In the genomic region with DNA sequence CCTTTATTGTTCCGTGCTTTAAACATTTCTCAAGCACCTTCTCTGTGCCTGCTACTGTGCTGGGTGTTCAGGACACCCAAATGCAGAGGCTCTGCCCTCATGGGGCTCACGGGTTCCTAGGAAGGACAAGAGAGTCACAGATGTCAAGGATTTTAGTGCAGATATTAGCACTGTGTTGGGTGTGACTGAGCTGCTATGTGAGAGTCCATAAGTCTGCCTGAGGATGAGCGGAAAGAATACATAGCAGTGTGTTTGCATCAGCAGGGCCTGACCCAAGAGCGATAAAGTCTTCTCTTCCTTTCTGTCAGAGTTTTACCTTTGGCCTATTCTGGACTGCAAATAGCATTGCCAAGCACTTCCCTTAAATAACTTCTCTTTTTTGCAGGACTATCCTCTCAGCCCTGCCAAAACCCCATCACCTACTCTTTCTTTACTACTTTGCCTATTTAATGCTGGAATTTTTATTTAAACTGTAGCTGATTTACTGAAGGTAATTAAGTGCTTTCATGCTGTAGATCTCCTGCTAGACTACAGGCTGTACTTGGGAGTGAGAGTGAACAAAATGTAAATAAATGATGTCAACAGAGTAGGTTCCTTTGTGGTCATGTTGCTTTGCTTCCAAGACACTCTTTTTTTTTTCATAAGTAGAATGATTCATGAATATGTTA, we compare ENCODE assay signal across 1 cellular context.
TF ChIP-seq lines count a peak whose summit lies in the region.

No MANE protein-coding gene starts in this region.

TF ChIP-seq in HepG2, 621 proteins besides CTCF, POLR2A, EP300 and RAD21 (continued from another document and continues in another):
- TF ChIP-seq, protein P1, sequence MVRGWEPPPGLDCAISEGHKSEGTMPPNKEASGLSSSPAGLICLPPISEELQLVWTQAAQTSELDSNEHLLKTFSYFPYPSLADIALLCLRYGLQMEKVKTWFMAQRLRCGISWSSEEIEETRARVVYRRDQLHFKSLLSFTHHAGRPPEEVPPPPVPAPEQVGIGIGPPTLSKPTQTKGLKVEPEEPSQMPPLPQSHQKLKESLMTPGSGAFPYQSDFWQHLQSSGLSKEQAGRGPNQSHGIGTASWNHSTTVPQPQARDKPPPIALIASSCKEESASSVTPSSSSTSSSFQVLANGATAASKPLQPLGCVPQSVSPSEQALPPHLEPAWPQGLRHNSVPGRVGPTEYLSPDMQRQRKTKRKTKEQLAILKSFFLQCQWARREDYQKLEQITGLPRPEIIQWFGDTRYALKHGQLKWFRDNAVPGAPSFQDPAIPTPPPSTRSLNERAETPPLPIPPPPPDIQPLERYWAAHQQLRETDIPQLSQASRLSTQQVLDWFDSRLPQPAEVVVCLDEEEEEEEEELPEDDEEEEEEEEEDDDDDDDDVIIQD (CRISPR knock-in tag; IDR thresholded peaks at IDR 0.05; ENCODE audit: low read depth): peak; percentile 62; the same call in 1 of the 2 replicates
- TF ChIP-seq KDM1A (CRISPR knock-in tag; IDR thresholded peaks at IDR 0.05) (peak; percentile 45; the same call in 1 of the 2 replicates), LCORL (IDR thresholded peaks at IDR 0.05) (no peak), LCORL (CRISPR knock-in tag; IDR thresholded peaks at IDR 0.05) (peak; percentile 50; the same call in 1 of the 2 replicates), ZNF788 (CRISPR knock-in tag; IDR thresholded peaks at IDR 0.05; ENCODE audit: borderline replicate concordance) (peak; percentile 65; the same call in 1 of the 2 replicates), HDAC2 (CRISPR knock-in tag; IDR thresholded peaks at IDR 0.05) (peak; percentile 73; the same call in 1 of the 2 replicates), RXRB (CRISPR knock-in tag; IDR thresholded peaks at IDR 0.05; ENCODE audit: borderline replicate concordance) (peak; percentile 97), ATF7-NPFF (CRISPR knock-in tag; IDR thresholded peaks at IDR 0.05; ENCODE audit: low read depth) (no peak), MYNN (CRISPR knock-in tag; IDR thresholded peaks at IDR 0.05; ENCODE audit: low read depth) (no peak), SOX6 (IDR thresholded peaks at IDR 0.05) (no peak), SOX6 (CRISPR knock-in tag; IDR thresholded peaks at IDR 0.05) (peak; percentile 84), ZNF605 (CRISPR knock-in tag; IDR thresholded peaks at IDR 0.05) (peak; percentile 82), ZNF552 (CRISPR knock-in tag; IDR thresholded peaks at IDR 0.05; ENCODE audit: borderline replicate concordance) (no peak), RFXAP (CRISPR knock-in tag; IDR thresholded peaks at IDR 0.05; ENCODE audit: borderline replicate concordance) (no peak), AHR (CRISPR knock-in tag; IDR thresholded peaks at IDR 0.05) (no peak), KDM4B (CRISPR knock-in tag; IDR thresholded peaks at IDR 0.05) (0 out of 2 replicates have a peak, but pooled peaks have one; percentile 74), ZSCAN29 (CRISPR knock-in tag; conservative IDR thresholded peaks at IDR 0.05) (0 out of 2 replicates have a peak, but pooled peaks have one; percentile 14), ZBTB20 (CRISPR knock-in tag; IDR thresholded peaks at IDR 0.05; ENCODE audit: borderline replicate concordance, low read depth) (peak; percentile 38; the same call in 1 of the 2 replicates), THYN1 (CRISPR knock-in tag; IDR thresholded peaks at IDR 0.05; ENCODE audit: borderline replicate concordance, low read depth) (no peak), TSC22D2 (CRISPR knock-in tag; IDR thresholded peaks at IDR 0.05; ENCODE audit: borderline replicate concordance) (no peak), TCF7L2 (IDR thresholded peaks at IDR 0.05; ENCODE audit: low read depth, low read length) (no peak), DPF2 (CRISPR knock-in tag; IDR thresholded peaks at IDR 0.05; ENCODE audit: borderline replicate concordance, low read depth) (0 out of 2 replicates have a peak, but pooled peaks have one; percentile 19), MIER2 (CRISPR knock-in tag; IDR thresholded peaks at IDR 0.05) (no peak), SMYD3 (CRISPR knock-in tag; IDR thresholded peaks at IDR 0.05) (peak; percentile 45; the same call in 1 of the 2 replicates), SIX4 (CRISPR knock-in tag; IDR thresholded peaks at IDR 0.05) (no peak), GZF1 (CRISPR knock-in tag; IDR thresholded peaks at IDR 0.05) (no peak), ETV5 (CRISPR knock-in tag; IDR thresholded peaks at IDR 0.05; ENCODE audit: borderline replicate concordance) (peak; percentile 77; the same call in 1 of the 2 replicates), KDM6A (CRISPR knock-in tag; IDR thresholded peaks at IDR 0.05; ENCODE audit: low read depth) (0 out of 2 replicates have a peak, but pooled peaks have one; percentile 50), SKI (IDR thresholded peaks at IDR 0.05; ENCODE audit: partially characterized antibody) (peak; percentile 29), GATAD2A (CRISPR knock-in tag; IDR thresholded peaks at IDR 0.05) (peak; percentile 89), SNAI1 (CRISPR knock-in tag; IDR thresholded peaks at IDR 0.05; ENCODE audit: borderline replicate concordance) (no peak), POLR2G (IDR thresholded peaks at IDR 0.05; ENCODE audit: low read depth, low read length) (peak; percentile 53; the same call in 1 of the 2 replicates), KAT7 (CRISPR knock-in tag; IDR thresholded peaks at IDR 0.05; ENCODE audit: borderline replicate concordance) (0 out of 2 replicates have a peak, but pooled peaks have one; percentile 68), ZNF614 (CRISPR knock-in tag; IDR thresholded peaks at IDR 0.05; ENCODE audit: borderline replicate concordance) (peak; percentile 52; the same call in 1 of the 2 replicates), ZBTB8A (CRISPR knock-in tag; IDR thresholded peaks at IDR 0.05; ENCODE audit: borderline replicate concordance, low read depth) (no peak), RBFOX2 (IDR thresholded peaks at IDR 0.05; ENCODE audit: low read depth, low read length) (0 out of 2 replicates have a peak, but pooled peaks have one; percentile 30), ZNF34 (CRISPR knock-in tag; IDR thresholded peaks at IDR 0.05; ENCODE audit: borderline replicate concordance) (no peak), REPIN1 (CRISPR knock-in tag; IDR thresholded peaks at IDR 0.05; ENCODE audit: borderline replicate concordance, low read depth) (peak; percentile 76), HOXA9 (CRISPR knock-in tag; IDR thresholded peaks at IDR 0.05; ENCODE audit: borderline replicate concordance) (no peak), TEAD2 (CRISPR knock-in tag; IDR thresholded peaks at IDR 0.05) (no peak), ZNF777 (CRISPR knock-in tag; IDR thresholded peaks at IDR 0.05) (no peak), FOXK1 (CRISPR knock-in tag; IDR thresholded peaks at IDR 0.05; ENCODE audit: borderline replicate concordance, low read depth) (peak; percentile 43; the same call in 1 of the 2 replicates), HMG20A (CRISPR knock-in tag; IDR thresholded peaks at IDR 0.05; ENCODE audit: borderline replicate concordance) (peak; percentile 59; the same call in 1 of the 2 replicates), SP5 (CRISPR knock-in tag; IDR thresholded peaks at IDR 0.05; ENCODE audit: borderline replicate concordance, low read depth) (no peak), FOXJ3 (CRISPR knock-in tag; IDR thresholded peaks at IDR 0.05; ENCODE audit: borderline replicate concordance) (peak; percentile 57; the same call in 1 of the 2 replicates), SSRP1 (CRISPR knock-in tag; IDR thresholded peaks at IDR 0.05) (peak; percentile 38; the same call in 1 of the 2 replicates), MAFF (IDR thresholded peaks at IDR 0.05; ENCODE audit: low read depth, low read length) (no peak)
- TF ChIP-seq, protein P2, sequence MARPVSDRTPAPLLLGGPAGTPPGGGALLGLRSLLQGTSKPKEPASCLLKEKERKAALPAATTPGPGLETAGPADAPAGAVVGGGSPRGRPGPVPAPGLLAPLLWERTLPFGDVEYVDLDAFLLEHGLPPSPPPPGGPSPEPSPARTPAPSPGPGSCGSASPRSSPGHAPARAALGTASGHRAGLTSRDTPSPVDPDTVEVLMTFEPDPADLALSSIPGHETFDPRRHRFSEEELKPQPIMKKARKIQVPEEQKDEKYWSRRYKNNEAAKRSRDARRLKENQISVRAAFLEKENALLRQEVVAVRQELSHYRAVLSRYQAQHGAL (CRISPR knock-in tag; IDR thresholded peaks at IDR 0.05; ENCODE audit: not compliant biosample characterization): no peak
- TF ChIP-seq, protein P3, sequence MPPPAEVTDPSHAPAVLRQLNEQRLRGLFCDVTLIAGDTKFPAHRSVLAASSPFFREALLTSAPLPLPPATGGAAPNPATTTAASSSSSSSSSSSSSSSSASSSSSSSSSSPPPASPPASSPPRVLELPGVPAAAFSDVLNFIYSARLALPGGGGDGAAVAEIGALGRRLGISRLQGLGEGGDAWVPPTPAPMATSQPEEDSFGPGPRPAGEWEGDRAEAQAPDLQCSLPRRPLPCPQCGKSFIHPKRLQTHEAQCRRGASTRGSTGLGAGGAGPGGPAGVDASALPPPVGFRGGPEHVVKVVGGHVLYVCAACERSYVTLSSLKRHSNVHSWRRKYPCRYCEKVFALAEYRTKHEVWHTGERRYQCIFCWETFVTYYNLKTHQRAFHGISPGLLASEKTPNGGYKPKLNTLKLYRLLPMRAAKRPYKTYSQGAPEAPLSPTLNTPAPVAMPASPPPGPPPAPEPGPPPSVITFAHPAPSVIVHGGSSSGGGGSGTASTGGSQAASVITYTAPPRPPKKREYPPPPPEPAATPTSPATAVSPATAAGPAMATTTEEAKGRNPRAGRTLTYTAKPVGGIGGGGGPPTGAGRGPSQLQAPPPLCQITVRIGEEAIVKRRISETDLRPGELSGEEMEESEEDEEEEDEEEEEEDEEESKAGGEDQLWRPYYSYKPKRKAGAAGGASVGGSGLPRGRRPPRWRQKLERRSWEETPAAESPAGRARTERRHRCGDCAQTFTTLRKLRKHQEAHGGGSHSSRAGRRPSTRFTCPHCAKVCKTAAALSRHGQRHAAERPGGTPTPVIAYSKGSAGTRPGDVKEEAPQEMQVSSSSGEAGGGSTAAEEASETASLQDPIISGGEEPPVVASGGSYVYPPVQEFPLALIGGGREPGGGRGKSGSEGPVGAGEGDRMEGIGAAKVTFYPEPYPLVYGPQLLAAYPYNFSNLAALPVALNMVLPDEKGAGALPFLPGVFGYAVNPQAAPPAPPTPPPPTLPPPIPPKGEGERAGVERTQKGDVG (CRISPR knock-in tag; IDR thresholded peaks at IDR 0.05; ENCODE audit: borderline replicate concordance): 0 out of 2 replicates have a peak, but pooled peaks have one; percentile 27
- TF ChIP-seq, protein P4, sequence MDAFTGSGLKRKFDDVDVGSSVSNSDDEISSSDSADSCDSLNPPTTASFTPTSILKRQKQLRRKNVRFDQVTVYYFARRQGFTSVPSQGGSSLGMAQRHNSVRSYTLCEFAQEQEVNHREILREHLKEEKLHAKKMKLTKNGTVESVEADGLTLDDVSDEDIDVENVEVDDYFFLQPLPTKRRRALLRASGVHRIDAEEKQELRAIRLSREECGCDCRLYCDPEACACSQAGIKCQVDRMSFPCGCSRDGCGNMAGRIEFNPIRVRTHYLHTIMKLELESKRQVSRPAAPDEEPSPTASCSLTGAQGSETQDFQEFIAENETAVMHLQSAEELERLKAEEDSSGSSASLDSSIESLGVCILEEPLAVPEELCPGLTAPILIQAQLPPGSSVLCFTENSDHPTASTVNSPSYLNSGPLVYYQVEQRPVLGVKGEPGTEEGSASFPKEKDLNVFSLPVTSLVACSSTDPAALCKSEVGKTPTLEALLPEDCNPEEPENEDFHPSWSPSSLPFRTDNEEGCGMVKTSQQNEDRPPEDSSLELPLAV (CRISPR knock-in tag; conservative IDR thresholded peaks at IDR 0.05; ENCODE audit: low read depth): no peak
- TF ChIP-seq, protein P5, sequence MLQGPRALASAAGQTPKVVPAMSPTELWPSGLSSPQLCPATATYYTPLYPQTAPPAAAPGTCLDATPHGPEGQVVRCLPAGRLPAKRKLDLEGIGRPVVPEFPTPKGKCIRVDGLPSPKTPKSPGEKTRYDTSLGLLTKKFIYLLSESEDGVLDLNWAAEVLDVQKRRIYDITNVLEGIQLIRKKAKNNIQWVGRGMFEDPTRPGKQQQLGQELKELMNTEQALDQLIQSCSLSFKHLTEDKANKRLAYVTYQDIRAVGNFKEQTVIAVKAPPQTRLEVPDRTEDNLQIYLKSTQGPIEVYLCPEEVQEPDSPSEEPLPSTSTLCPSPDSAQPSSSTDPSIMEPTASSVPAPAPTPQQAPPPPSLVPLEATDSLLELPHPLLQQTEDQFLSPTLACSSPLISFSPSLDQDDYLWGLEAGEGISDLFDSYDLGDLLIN (CRISPR knock-in tag; IDR thresholded peaks at IDR 0.05; ENCODE audit: borderline replicate concordance): no peak
- TF ChIP-seq, protein P6, sequence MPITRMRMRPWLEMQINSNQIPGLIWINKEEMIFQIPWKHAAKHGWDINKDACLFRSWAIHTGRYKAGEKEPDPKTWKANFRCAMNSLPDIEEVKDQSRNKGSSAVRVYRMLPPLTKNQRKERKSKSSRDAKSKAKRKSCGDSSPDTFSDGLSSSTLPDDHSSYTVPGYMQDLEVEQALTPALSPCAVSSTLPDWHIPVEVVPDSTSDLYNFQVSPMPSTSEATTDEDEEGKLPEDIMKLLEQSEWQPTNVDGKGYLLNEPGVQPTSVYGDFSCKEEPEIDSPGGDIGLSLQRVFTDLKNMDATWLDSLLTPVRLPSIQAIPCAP (CRISPR knock-in tag; IDR thresholded peaks at IDR 0.05; ENCODE audit: low read depth): no peak
- TF ChIP-seq, protein P7, sequence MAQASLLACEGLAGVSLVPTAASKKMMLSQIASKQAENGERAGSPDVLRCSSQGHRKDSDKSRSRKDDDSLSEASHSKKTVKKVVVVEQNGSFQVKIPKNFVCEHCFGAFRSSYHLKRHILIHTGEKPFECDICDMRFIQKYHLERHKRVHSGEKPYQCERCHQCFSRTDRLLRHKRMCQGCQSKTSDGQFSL (CRISPR knock-in tag; IDR thresholded peaks at IDR 0.05): no peak
- TF ChIP-seq, protein P8, sequence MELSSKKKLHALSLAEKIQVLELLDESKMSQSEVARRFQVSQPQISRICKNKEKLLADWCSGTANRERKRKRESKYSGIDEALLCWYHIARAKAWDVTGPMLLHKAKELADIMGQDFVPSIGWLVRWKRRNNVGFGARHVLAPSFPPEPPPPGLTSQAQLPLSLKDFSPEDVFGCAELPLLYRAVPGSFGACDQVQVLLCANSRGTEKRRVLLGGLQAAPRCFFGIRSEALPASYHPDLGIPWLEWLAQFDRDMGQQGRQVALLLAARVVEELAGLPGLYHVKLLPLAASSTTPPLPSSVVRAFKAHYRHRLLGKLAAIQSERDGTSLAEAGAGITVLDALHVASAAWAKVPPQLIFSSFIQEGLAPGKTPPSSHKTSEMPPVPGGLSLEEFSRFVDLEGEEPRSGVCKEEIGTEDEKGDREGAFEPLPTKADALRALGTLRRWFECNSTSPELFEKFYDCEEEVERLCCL (CRISPR knock-in tag; IDR thresholded peaks at IDR 0.05; ENCODE audit: borderline replicate concordance): no peak
- TF ChIP-seq, protein P9, sequence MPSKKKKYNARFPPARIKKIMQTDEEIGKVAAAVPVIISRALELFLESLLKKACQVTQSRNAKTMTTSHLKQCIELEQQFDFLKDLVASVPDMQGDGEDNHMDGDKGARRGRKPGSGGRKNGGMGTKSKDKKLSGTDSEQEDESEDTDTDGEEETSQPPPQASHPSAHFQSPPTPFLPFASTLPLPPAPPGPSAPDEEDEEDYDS (CRISPR knock-in tag; IDR thresholded peaks at IDR 0.05): peak; percentile 24; the same call in 1 of the 2 replicates
- TF ChIP-seq, protein P10, sequence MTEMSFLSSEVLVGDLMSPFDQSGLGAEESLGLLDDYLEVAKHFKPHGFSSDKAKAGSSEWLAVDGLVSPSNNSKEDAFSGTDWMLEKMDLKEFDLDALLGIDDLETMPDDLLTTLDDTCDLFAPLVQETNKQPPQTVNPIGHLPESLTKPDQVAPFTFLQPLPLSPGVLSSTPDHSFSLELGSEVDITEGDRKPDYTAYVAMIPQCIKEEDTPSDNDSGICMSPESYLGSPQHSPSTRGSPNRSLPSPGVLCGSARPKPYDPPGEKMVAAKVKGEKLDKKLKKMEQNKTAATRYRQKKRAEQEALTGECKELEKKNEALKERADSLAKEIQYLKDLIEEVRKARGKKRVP (CRISPR knock-in tag; IDR thresholded peaks at IDR 0.05): peak in 1 of 2 experiments; percentile 91; a peak in 2 of 4 replicates
